Comparison of ENCODE assay signal across 14 cellular contexts in the genomic region with DNA sequence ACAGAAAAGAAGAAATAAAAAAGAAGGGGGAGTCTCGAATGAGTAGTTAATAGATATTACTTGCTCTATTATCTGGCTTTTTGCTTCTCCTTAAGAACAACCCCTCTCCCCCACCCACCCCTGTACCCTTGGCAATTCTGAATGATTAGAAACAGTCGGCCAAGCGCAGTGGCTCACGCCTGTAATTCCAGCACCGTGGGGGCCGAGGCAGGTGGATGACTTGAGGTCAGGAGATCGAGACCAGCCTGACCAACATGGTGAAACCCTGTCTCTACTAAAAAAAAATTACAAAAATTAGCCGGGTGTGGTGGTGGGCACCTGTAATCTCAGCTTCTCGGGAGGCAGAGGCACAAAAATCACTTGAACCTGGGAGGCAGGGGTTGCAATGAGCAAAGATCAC.
"Had no signal": no experiment of that assay in that cellular context is flagged by ENCODE, and none has a peak within 500 bp of the region (broad histone marks: within the 10 kb centered on the region; RNA-seq: fewer than 3 reads in every experiment).

No MANE protein-coding gene starts in this region.

- H3K27ac ChIP-seq: tibial artery had no signal

- ATAC-seq: activated CD4-positive, alpha-beta T cell treated with anti-CD3 and anti-CD28 coated beads for 36 hours; body of pancreas; esophagus mucosa; stimulated activated effector memory CD8-positive, alpha-beta T cell treated with anti-CD3 and anti-CD28 coated beads, Interleukin-12 subunit alpha, Interleukin-12 subunit beta, amount 100 ng/mL, for 72 hours had no signal

- H3K9me3 Mint-ChIP-seq: activated CD4-positive, alpha-beta memory T cell treated with anti-CD3 and anti-CD28 coated beads, Interleukin-2, amount 10 ng/mL, durations not matched to agents 7 days and 5 days; activated naive CD4-positive, alpha-beta T cell treated with anti-CD3 and anti-CD28 coated beads, Interleukin-2, amount 10 ng/mL, durations not matched to agents 7 days and 5 days; dendritic cell treated with granulocyte-macrophage colony-stimulating factor and Interleukin-4, amounts not matched to agents 40 ng/mL and 50 ng/mL, for 4 days; stimulated activated effector memory CD8-positive, alpha-beta T cell treated with anti-CD3 and anti-CD28 coated beads, Interleukin-12 subunit alpha, Interleukin-12 subunit beta, amount 100 ng/mL, for 72 hours had no signal

- H3K27me3 Mint-ChIP-seq: activated CD4-positive, alpha-beta memory T cell treated with anti-CD3 and anti-CD28 coated beads, Interleukin-2, amount 10 ng/mL, durations not matched to agents 7 days and 5 days; activated CD4-positive, alpha-beta T cell treated with anti-CD3 and anti-CD28 coated beads for 36 hours; activated naive CD4-positive, alpha-beta T cell treated with anti-CD3 and anti-CD28 coated beads, Interleukin-2, amount 10 ng/mL, durations not matched to agents 7 days and 5 days; dendritic cell treated with granulocyte-macrophage colony-stimulating factor and Interleukin-4, amounts not matched to agents 40 ng/mL and 50 ng/mL, for 4 days had no signal

- H3K4me3 Mint-ChIP-seq: activated CD4-positive, alpha-beta memory T cell treated with anti-CD3 and anti-CD28 coated beads, Interleukin-2, amount 10 ng/mL, durations not matched to agents 7 days and 5 days; activated CD4-positive, alpha-beta T cell treated with anti-CD3 and anti-CD28 coated beads for 36 hours; activated naive CD4-positive, alpha-beta T cell treated with anti-CD3 and anti-CD28 coated beads, Interleukin-2, amount 10 ng/mL, durations not matched to agents 7 days and 5 days; dendritic cell treated with granulocyte-macrophage colony-stimulating factor and Interleukin-4, amounts not matched to agents 40 ng/mL and 50 ng/mL, for 4 days; stimulated activated effector memory CD8-positive, alpha-beta T cell treated with anti-CD3 and anti-CD28 coated beads, Interleukin-12 subunit alpha, Interleukin-12 subunit beta, amount 100 ng/mL, for 72 hours had no signal

- DNase-seq: activated CD4-positive, alpha-beta memory T cell treated with anti-CD3 and anti-CD28 coated beads, Interleukin-2, amount 10 ng/mL, durations not matched to agents 7 days and 5 days; activated CD4-positive, alpha-beta T cell treated with anti-CD3 and anti-CD28 coated beads for 36 hours; activated CD8-positive, alpha-beta memory T cell treated with anti-CD3 and anti-CD28 coated beads, Interleukin-2, amount 50 U/mL, for 4 hours; activated naive CD4-positive, alpha-beta T cell treated with anti-CD3 and anti-CD28 coated beads, Interleukin-2, amount 10 ng/mL, durations not matched to agents 7 days and 5 days; body of pancreas; heart left ventricle; islet precursor cell; retina; small intestine; T-helper 2 cell; tibial artery had no signal

- H3K9me3 ChIP-seq: body of pancreas, heart left ventricle, tibial artery had no signal

- H3K4me3 ChIP-seq: body of pancreas, heart left ventricle, tibial artery had no signal

- H3K27ac Mint-ChIP-seq: activated CD4-positive, alpha-beta memory T cell treated with anti-CD3 and anti-CD28 coated beads, Interleukin-2, amount 10 ng/mL, durations not matched to agents 7 days and 5 days; activated CD4-positive, alpha-beta T cell treated with anti-CD3 and anti-CD28 coated beads for 36 hours; activated naive CD4-positive, alpha-beta T cell treated with anti-CD3 and anti-CD28 coated beads, Interleukin-2, amount 10 ng/mL, durations not matched to agents 7 days and 5 days; dendritic cell treated with granulocyte-macrophage colony-stimulating factor and Interleukin-4, amounts not matched to agents 40 ng/mL and 50 ng/mL, for 4 days; stimulated activated effector memory CD8-positive, alpha-beta T cell treated with anti-CD3 and anti-CD28 coated beads, Interleukin-12 subunit alpha, Interleukin-12 subunit beta, amount 100 ng/mL, for 72 hours had no signal

- H3K27me3 ChIP-seq: body of pancreas, heart left ventricle, tibial artery had no signal

- H3K36me3 ChIP-seq: tibial artery had no signal
